9 cellular contexts compared by ENCODE assay signal in genomic region chr2:37390777-37391176, GRCh38. TPM values are rescaled to one million over a fixed set of nuclear protein-coding genes. Genes with fewer than 3 reads are reported as not detected.
DNase-seq lines count a peak whose midpoint lies in the region; ATAC-seq and TF ChIP-seq lines count a peak whose summit lies in the region.
"Had no signal": no experiment of that assay in that cellular context is flagged by ENCODE, and none has a peak within 500 bp of the region (broad histone marks: within the 10 kb centered on the region; RNA-seq: fewer than 3 reads in every experiment).

No MANE protein-coding gene starts in this region.

- peaks cover 40% of the 10 kb centered on the region for H3K4me1 ChIP-seq in skeletal muscle satellite cell (ENCODE audit: control insufficient read depth, insufficient read depth, low read length)

- CTCF ChIA-PET in GM10248 (lab: Yijun Ruan, JAX), result interaction anchor here (0.7 to 3.5 kb wide), 15 partner anchors 10 to 883 kb away, joined by 3 to 24 read pairs (median 4); no protein-coding TSS in a partner anchor

- peak overlapping the region; percentile 9 for H3K4me3 Mint-ChIP-seq in activated naive CD8-positive, alpha-beta T cell treated with anti-CD3 and anti-CD28 coated beads, Interleukin-2, amount 10 ng/mL, durations not matched to agents 7 days and 5 days

- H3K36me3 ChIP-seq in skeletal muscle satellite cell (ENCODE audit: insufficient read depth, low read length), result no peaks in the 10 kb centered on the region
- H3K36me3 ChIP-seq: pancreas had no signal

- peaks cover 18% of the 10 kb centered on the region for H3K4me1 Mint-ChIP-seq in activated naive CD8-positive, alpha-beta T cell treated with anti-CD3 and anti-CD28 coated beads, Interleukin-2, amount 10 ng/mL, durations not matched to agents 7 days and 5 days

- POLR2A ChIA-PET in activated naive CD8-positive, alpha-beta T cell treated with anti-CD3 and anti-CD28 coated beads, Interleukin-2, amount 10 ng/mL, durations not matched to agents 7 days and 5 days (lab: Charles Lee), result interaction anchor here (0.6 to 1.2 kb wide), 2 partner anchors 15 to 90 kb away, joined by 3 to 4 read pairs; no protein-coding TSS in a partner anchor
- POLR2A ChIA-PET in GM10248 (lab: Yijun Ruan, JAX), result interaction anchor here (1.3 kb wide), 1 partner anchor 1361 kb away, joined by 4 read pairs; the partner anchor contains the start of gene SRSF7

- H3K27ac Mint-ChIP-seq in activated naive CD8-positive, alpha-beta T cell treated with anti-CD3 and anti-CD28 coated beads, Interleukin-2, amount 10 ng/mL, durations not matched to agents 7 days and 5 days, result peak overlapping the region; percentile 18

- H3K4me2 ChIP-seq in skeletal muscle satellite cell (ENCODE audit: low read length), result peak overlapping the region; percentile 5

- no peak for TF ChIP-seq CTCF in GM10248 (IDR thresholded peaks at IDR 0.05; ENCODE audit: control extremely low read depth, extremely low read depth, low read depth, missing control alignments)

- ATAC-seq in GM18909 (IDR thresholded peaks at IDR 0.05; ENCODE audit: poor library complexity, unreplicated experiment), result peak; percentile 0
- peak; percentile 1 for ATAC-seq in HG03135 (IDR thresholded peaks at IDR 0.05; ENCODE audit: unreplicated experiment)
- no peak for ATAC-seq in activated naive CD8-positive, alpha-beta T cell treated with anti-CD3 and anti-CD28 coated beads, Interleukin-2, amount 10 ng/mL, durations not matched to agents 7 days and 5 days (ENCODE audit: low read depth)
- ATAC-seq in left cardiac atrium, result no peak

- intact Hi-C loops in left cardiac atrium (cut with DNase I), result loop anchor here (5.0 to 10.0 kb wide), 2 partner anchors 487 to 884 kb away; no protein-coding TSS in a partner anchor

- H3K27me3 Mint-ChIP-seq in activated naive CD8-positive, alpha-beta T cell treated with anti-CD3 and anti-CD28 coated beads, Interleukin-2, amount 10 ng/mL, durations not matched to agents 7 days and 5 days, result peaks cover under 1% of the 10 kb centered on the region

- H3K9me3 Mint-ChIP-seq in activated naive CD8-positive, alpha-beta T cell treated with anti-CD3 and anti-CD28 coated beads, Interleukin-2, amount 10 ng/mL, durations not matched to agents 7 days and 5 days, result no peaks in the 10 kb centered on the region

- H3K9ac ChIP-seq in skeletal muscle satellite cell (ENCODE audit: low read depth, low read length), result no peak overlapping the region

- DNase-seq in activated naive CD8-positive, alpha-beta T cell treated with anti-CD3 and anti-CD28 coated beads, Interleukin-2, amount 10 ng/mL, durations not matched to agents 7 days and 5 days, result no peak
- DNase-seq in left cardiac atrium (no peak), SK-N-DZ (ENCODE audit: low spot score) (no peak), GM10248 (ENCODE audit: extremely low spot score) (no peak)
- DNase-seq: NCI-H748 treated with DMSO at 0.1 percent for 48 hours had no signal

- no peaks in the 10 kb centered on the region for H3K27me3 ChIP-seq in skeletal muscle satellite cell (ENCODE audit: control insufficient read depth, insufficient read depth, low read length)
- H3K27me3 ChIP-seq: pancreas had no signal

- H3K36me3 Mint-ChIP-seq in activated naive CD8-positive, alpha-beta T cell treated with anti-CD3 and anti-CD28 coated beads, Interleukin-2, amount 10 ng/mL, durations not matched to agents 7 days and 5 days, result no peaks in the 10 kb centered on the region

- H3K4me3 ChIP-seq in skeletal muscle satellite cell (ENCODE audit: low read length), result no peak overlapping the region
- H3K4me3 ChIP-seq: pancreas had no signal

- H3K9me3 ChIP-seq in skeletal muscle satellite cell (replicated peaks; ENCODE audit: low read length), result no peaks in the 10 kb centered on the region
- H3K9me3 ChIP-seq: pancreas had no signal

RNA-seq across cellular contexts. Expression of gene QPCT, which starts 46.3 kb away (rescaled TPM):
- total RNA-seq in activated naive CD8-positive, alpha-beta T cell treated with anti-CD3 and anti-CD28 coated beads, Interleukin-2, amount 10 ng/mL, durations not matched to agents 7 days and 5 days, result 1 to 10 TPM in 1 of 2 experiments, under 1 TPM in 1; 0.50 to 1.1 TPM
- total RNA-seq in skeletal muscle satellite cell (2012; rRNA removed), result 4.8 and 11.6 TPM in 2 replicates
- 1 to 10 TPM; 1.4 to 2.5 TPM for total RNA-seq in left cardiac atrium
- not detected in 2 replicates for polyA plus RNA-seq in SK-N-DZ (2014; cell fraction: cytosol; rRNA removed)
- not detected in 2 replicates for polyA plus RNA-seq in SK-N-DZ (2014; cell fraction: nucleus; rRNA removed)

Comparison
In these comparisons a context has a peak if more than half of its experiments do, and no peak if none do; other contexts are left out.
1. ATAC-seq: peak in GM18909 (single experiment) and HG03135 (single experiment); none in activated naive CD8-positive, alpha-beta T cell treated with anti-CD3 and anti-CD28 coated beads, Interleukin-2, amount 10 ng/mL, durations not matched to agents 7 days and 5 days (single experiment) and left cardiac atrium (0 of 2).